8 cellular contexts compared by ENCODE assay signal in the genomic region with DNA sequence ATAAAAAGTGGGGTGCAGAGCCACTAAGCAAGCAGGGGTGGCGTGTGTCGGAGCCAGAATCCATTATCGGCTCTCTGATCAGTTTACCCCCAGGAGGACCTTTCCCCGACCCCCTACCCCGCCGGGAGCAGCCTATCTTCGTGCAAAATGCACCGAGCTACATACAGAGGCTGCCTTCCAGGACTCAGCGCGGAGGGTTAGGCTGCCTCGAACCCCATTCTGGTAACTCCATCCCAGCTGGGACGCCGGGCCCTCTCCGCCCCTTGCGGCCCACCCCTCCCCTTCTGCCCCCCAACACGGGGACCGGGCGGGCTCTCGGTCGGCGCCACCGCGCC. TPM values are rescaled to one million over a fixed set of nuclear protein-coding genes. Genes with fewer than 3 reads are reported as not detected.
DNase-seq lines count a peak whose midpoint lies in the region; ATAC-seq and TF ChIP-seq lines count a peak whose summit lies in the region.

No MANE protein-coding gene starts in this region.

- POLR2A ChIA-PET in MCF 10A (lab: Yijun Ruan, JAX), result interaction anchor here (0.6 to 1.9 kb wide), 3 partner anchors 10 to 497 kb away, joined by 3 to 9 read pairs (median 3); a partner anchor contains a TSS

- H3K4me1 ChIP-seq in mesenchymal stem cell (ENCODE audit: control insufficient read depth, insufficient read depth, low read depth, low read length) (peaks cover 12% of the 10 kb centered on the region), upper lobe of right lung (no peaks in the 10 kb centered on the region)

- peak overlapping the region; percentile 79 for H3K4me3 Mint-ChIP-seq in activated naive CD4-positive, alpha-beta T cell treated with anti-CD3 and anti-CD28 coated beads for 36 hours
- H3K4me3 Mint-ChIP-seq in MCF 10A (ENCODE audit: unreplicated experiment), result peak overlapping the region; percentile 76

- H3K36me3 ChIP-seq in mesenchymal stem cell (ENCODE audit: control insufficient read depth in 1 of 2, insufficient read depth in 2 of 2, low read depth in 1 of 2, low read length in 2 of 2) (no peaks in the 10 kb centered on the region), upper lobe of right lung (no peaks in the 10 kb centered on the region)

- H3K27me3 ChIP-seq in mesenchymal stem cell (ENCODE audit: control insufficient read depth in 1 of 2, insufficient read depth in 1 of 2, low read length in 2 of 2), result no peaks in the 10 kb centered on the region
- H3K27me3 ChIP-seq in upper lobe of right lung, result no peaks in the 10 kb centered on the region

- H2BK5ac ChIP-seq in mesenchymal stem cell (ENCODE audit: low read depth, low read length, poor library complexity, severe bottlenecking), result no peak overlapping the region

- H3K36me3 Mint-ChIP-seq in activated naive CD4-positive, alpha-beta T cell treated with anti-CD3 and anti-CD28 coated beads for 36 hours (ENCODE audit: low read depth), result no peaks in the 10 kb centered on the region
- peaks cover 0 to 13% of the 10 kb centered on the region in 2 donors for H3K36me3 Mint-ChIP-seq in activated naive CD4-positive, alpha-beta T cell treated with anti-CD3 and anti-CD28 coated beads, Interleukin-2, amount 50 U/mL, for 72 hours
- no peaks in the 10 kb centered on the region for H3K36me3 Mint-ChIP-seq in MCF 10A (ENCODE audit: insufficient read depth, unreplicated experiment)

- no peak for DNase-seq in activated naive CD4-positive, alpha-beta T cell treated with anti-CD3 and anti-CD28 coated beads for 36 hours
- no peak for DNase-seq in activated naive CD4-positive, alpha-beta T cell treated with anti-CD3 and anti-CD28 coated beads, Interleukin-2, amount 50 U/mL, for 72 hours (ENCODE audit: low spot score in 2 of 2)
- DNase-seq in MCF 10A (ENCODE audit: unreplicated experiment) (no peak), mesenchymal stem cell (no peak), upper lobe of right lung (no peak), GM13977 (ENCODE audit: low spot score) (no peak), retina (no peak)

- no peak for ATAC-seq in activated naive CD4-positive, alpha-beta T cell treated with anti-CD3 and anti-CD28 coated beads, Interleukin-2, amount 50 U/mL, for 72 hours
- ATAC-seq in upper lobe of right lung (no peak), HG02571 (IDR thresholded peaks at IDR 0.05; ENCODE audit: unreplicated experiment) (no peak)

- peak overlapping the region in 1 of 2 experiments; percentile 13 for H3K18ac ChIP-seq in mesenchymal stem cell (ENCODE audit: low read depth in 1 of 2, low read length in 2 of 2)

- in situ Hi-C loops in GM13977 (cut with MboI; ENCODE audit: low pct_unique_long_range_greater_than_20kb, low sequenced_read_pairs, unreplicated experiment), result no loop called here

- H3K14ac ChIP-seq in mesenchymal stem cell (ENCODE audit: low read length in 2 of 2), result no peak overlapping the region

- no peak overlapping the region for H2BK12ac ChIP-seq in mesenchymal stem cell (ENCODE audit: low read length in 2 of 2)

- WGBS in mesenchymal stem cell, result 5% methylated on average over 23 of the region's 23 CpGs

- H2BK15ac ChIP-seq in mesenchymal stem cell (ENCODE audit: low read depth, poor library complexity, severe bottlenecking), result no peak overlapping the region

- H3K27ac Mint-ChIP-seq in activated naive CD4-positive, alpha-beta T cell treated with anti-CD3 and anti-CD28 coated beads for 36 hours, result no peak overlapping the region
- peak overlapping the region in 1 of 2 donors; percentile 82 for H3K27ac Mint-ChIP-seq in activated naive CD4-positive, alpha-beta T cell treated with anti-CD3 and anti-CD28 coated beads, Interleukin-2, amount 50 U/mL, for 72 hours
- H3K27ac Mint-ChIP-seq in MCF 10A (ENCODE audit: low read depth, unreplicated experiment), result no peak overlapping the region

- no peak overlapping the region for H2AK5ac ChIP-seq in mesenchymal stem cell (ENCODE audit: low read length, severe bottlenecking)

- H3K4me2 ChIP-seq in mesenchymal stem cell (ENCODE audit: low read length, poor library complexity, severe bottlenecking), result peak overlapping the region; percentile 63

- no peak overlapping the region for H4K8ac ChIP-seq in mesenchymal stem cell (ENCODE audit: low read length)

- H3K4me1 Mint-ChIP-seq in activated naive CD4-positive, alpha-beta T cell treated with anti-CD3 and anti-CD28 coated beads for 36 hours (ENCODE audit: low read depth), result peaks cover 20% of the 10 kb centered on the region
- no peaks in the 10 kb centered on the region for H3K4me1 Mint-ChIP-seq in MCF 10A (ENCODE audit: insufficient read depth, unreplicated experiment)

- no peak overlapping the region for H3K27ac ChIP-seq in mesenchymal stem cell (ENCODE audit: low read length, poor library complexity, severe bottlenecking)
- no peak overlapping the region for H3K27ac ChIP-seq in upper lobe of right lung

- H3K9me3 Mint-ChIP-seq in activated naive CD4-positive, alpha-beta T cell treated with anti-CD3 and anti-CD28 coated beads for 36 hours, result no peaks in the 10 kb centered on the region
- H3K9me3 Mint-ChIP-seq in activated naive CD4-positive, alpha-beta T cell treated with anti-CD3 and anti-CD28 coated beads, Interleukin-2, amount 50 U/mL, for 72 hours, result no peaks in the 10 kb centered on the region
- no peaks in the 10 kb centered on the region for H3K9me3 Mint-ChIP-seq in MCF 10A (ENCODE audit: unreplicated experiment)

- H3K4me3 ChIP-seq in mesenchymal stem cell (ENCODE audit: insufficient read depth in 1 of 2, low read depth in 1 of 2, low read length in 2 of 2) (peak overlapping the region; percentile 70 to 83), upper lobe of right lung (peak overlapping the region; percentile 63)

- peaks cover 24% of the 10 kb centered on the region for H3K27me3 Mint-ChIP-seq in activated naive CD4-positive, alpha-beta T cell treated with anti-CD3 and anti-CD28 coated beads for 36 hours (ENCODE audit: low read depth)
- no peaks in the 10 kb centered on the region for H3K27me3 Mint-ChIP-seq in MCF 10A (ENCODE audit: insufficient read depth, unreplicated experiment)

- no peak overlapping the region for H3K4ac ChIP-seq in mesenchymal stem cell (ENCODE audit: low read depth in 1 of 2, low read length in 2 of 2)

- intact Hi-C loops in activated naive CD4-positive, alpha-beta T cell treated with anti-CD3 and anti-CD28 coated beads for 36 hours (cut with micrococcal nuclease), result no loop called here
- intact Hi-C loops in MCF 10A (cut with micrococcal nuclease) (no loop called here), upper lobe of right lung (cut with DNase I) (no loop called here)

- H3K23ac ChIP-seq in mesenchymal stem cell (ENCODE audit: low read length in 2 of 2), result peak overlapping the region in 1 of 2 experiments; percentile 14

- no TSS peak for BruUV-seq in MCF 10A (replicated peaks; lab: Mats Ljungman, UMichigan)

- H2BK120ac ChIP-seq in mesenchymal stem cell (ENCODE audit: low read depth, low read length), result no peak overlapping the region

- no peaks in the 10 kb centered on the region for H3K9me3 ChIP-seq in mesenchymal stem cell (ENCODE audit: control insufficient read depth, low read length)
- no peaks in the 10 kb centered on the region for H3K9me3 ChIP-seq in upper lobe of right lung

- H3K79me1 ChIP-seq in mesenchymal stem cell (replicated peaks; ENCODE audit: low read length, poor library complexity, severe bottlenecking), result peaks cover under 1% of the 10 kb centered on the region

- H2AFZ ChIP-seq in mesenchymal stem cell (ENCODE audit: low read depth, low read length), result peak overlapping the region; percentile 84

- TF ChIP-seq CTCF in MCF 10A (IDR thresholded peaks at IDR 0.05; ENCODE audit: unreplicated experiment) (no peak), upper lobe of right lung (IDR thresholded peaks at IDR 0.05) (no peak), GM13977 (IDR thresholded peaks at IDR 0.05; ENCODE audit: extremely low read depth, insufficient read depth, missing control alignments) (no peak)

- H3K9ac ChIP-seq in mesenchymal stem cell (ENCODE audit: low read length), result peak overlapping the region; percentile 79

- CTCF ChIA-PET in activated naive CD4-positive, alpha-beta T cell treated with anti-CD3 and anti-CD28 coated beads for 36 hours (lab: Charles Lee), result interaction anchor here (0.7 to 2.4 kb wide), 7 partner anchors 81 to 154 kb away, joined by 3 to 10 read pairs (median 4); a partner anchor contains a TSS
- CTCF ChIA-PET in MCF 10A (lab: Yijun Ruan, JAX), result interaction anchor here (0.5 to 1.4 kb wide), 5 partner anchors 85 to 179 kb away, joined by 3 to 4 read pairs (median 3); no protein-coding TSS in a partner anchor

- no peak overlapping the region for H4K91ac ChIP-seq in mesenchymal stem cell (ENCODE audit: low read length)

RNA-seq across cellular contexts. Expression of a gene that starts 12.2 kb away (rescaled TPM):
- total RNA-seq in activated naive CD4-positive, alpha-beta T cell treated with anti-CD3 and anti-CD28 coated beads for 36 hours, result 1 to 10 TPM; 5.6 to 6.9 TPM
- 10 to 100 TPM in 1 of 2 donors, 1 to 10 TPM in 1; 8.7 to 10.7 TPM for total RNA-seq in activated naive CD4-positive, alpha-beta T cell treated with anti-CD3 and anti-CD28 coated beads, Interleukin-2, amount 50 U/mL, for 72 hours
- total RNA-seq in MCF 10A (2022) (17.2 and 18.6 TPM in 2 replicates), upper lobe of right lung (12.0 TPM)
- 0.41 TPM for polyA plus RNA-seq in mesenchymal stem cell (2013, experiment 1 of 2)
- 0.45 TPM for polyA plus RNA-seq in mesenchymal stem cell (2013, experiment 2 of 2)
